In genomic region chr12:112198120-112198733, GRCh38 we compare ENCODE assay signal across 8 cellular contexts.
DNase-seq lines count a peak whose midpoint lies in the region; ATAC-seq and TF ChIP-seq lines count a peak whose summit lies in the region.

No MANE protein-coding gene starts in this region.

- H3K4me1 Mint-ChIP-seq in glutamatergic neuron (ENCODE audit: low read depth, unreplicated experiment) = no peaks in the 10 kb centered on the region

- H3K27ac ChIP-seq in Peyer's patch (no peak overlapping the region), psoas muscle (no peak overlapping the region)

- H3K4me3 Mint-ChIP-seq in glutamatergic neuron (ENCODE audit: unreplicated experiment) = no peak overlapping the region

- TF ChIP-seq CTCF in Peyer's patch (IDR thresholded peaks at IDR 0.05) (peak in 4 of 6 experiments; percentile 34 to 53 (median 46)), glutamatergic neuron (IDR thresholded peaks at IDR 0.05; ENCODE audit: partially characterized antibody, unreplicated experiment) (peak; percentile 59), psoas muscle (IDR thresholded peaks at IDR 0.05) (peak; percentile 37)

- H3K36me3 ChIP-seq in Peyer's patch (peaks cover 0 to 88% (median 0%) of the 10 kb centered on the region in 3 donors), psoas muscle (ENCODE audit: insufficient read depth in 1 of 2, low read depth in 1 of 2) (peaks cover 2 to 100% of the 10 kb centered on the region in 2 donors)

- H3K36me3 Mint-ChIP-seq in glutamatergic neuron (ENCODE audit: unreplicated experiment) = peaks cover 8% of the 10 kb centered on the region

- H3K27me3 ChIP-seq in Peyer's patch (no peaks in the 10 kb centered on the region), psoas muscle (ENCODE audit: insufficient read depth in 3 of 3, low read length in 2 of 3) (no peaks in the 10 kb centered on the region)

- H3K9me3 ChIP-seq in Peyer's patch = no peaks in the 10 kb centered on the region
- H3K9me3 ChIP-seq in psoas muscle = no peaks in the 10 kb centered on the region

- WGBS in psoas muscle, 3 donors = 79 to 88% (median 85%) methylated on average over 9 of the region's 9 CpGs

- DNase-seq in DMS114 treated with DMSO at 0.1 percent for 48 hours (lab: John Stamatoyannopoulos, UW; ENCODE audit: unreplicated experiment) (peak; percentile 63), HuH-7 (ENCODE audit: low spot score) (peak; percentile 90), Peyer's patch (peak in 2 of 3 donors; percentile 23 to 60), glutamatergic neuron (peak; percentile 73), psoas muscle (no peak)
- peak; percentile 14 for DNase-seq in activated gamma-delta T cell treated with anti-CD3 and anti-CD28 coated beads, Interleukin-2, amount 50 U/mL, for 16 hours (ENCODE audit: low read depth)

- intact Hi-C loops in psoas muscle (cut with DNase I) = loop anchor here in 1 of 2 donors (1.0 kb wide), 1 partner anchor 189 kb away; no protein-coding TSS in a partner anchor

- H3K4me3 ChIP-seq in Peyer's patch = no peak overlapping the region
- H3K4me3 ChIP-seq in psoas muscle = no peak overlapping the region

- H3K27ac Mint-ChIP-seq in glutamatergic neuron (ENCODE audit: unreplicated experiment) = no peak overlapping the region

- peak; percentile 57 to 78 (median 70) for ATAC-seq in psoas muscle
- ATAC-seq in GM21529 (IDR thresholded peaks at IDR 0.05; ENCODE audit: unreplicated experiment) = no peak
- no peak for ATAC-seq in HG02938 (IDR thresholded peaks at IDR 0.05; ENCODE audit: unreplicated experiment)

- no peak for TF ChIP-seq POLR2A in Peyer's patch (IDR thresholded peaks at IDR 0.05)

- no peaks in the 10 kb centered on the region for H3K4me1 ChIP-seq in Peyer's patch
- no peaks in the 10 kb centered on the region for H3K4me1 ChIP-seq in psoas muscle

- peaks cover 3% of the 10 kb centered on the region for H3K9me3 Mint-ChIP-seq in glutamatergic neuron (ENCODE audit: unreplicated experiment)

- peaks cover 1% of the 10 kb centered on the region for H3K27me3 Mint-ChIP-seq in glutamatergic neuron (ENCODE audit: unreplicated experiment)

Comparison
In these comparisons a context has a peak if more than half of its experiments do, and no peak if none do; other contexts are left out.
1. DNase-seq: peak in DMS114 treated with DMSO at 0.1 percent for 48 hours (single experiment), HuH-7 (single experiment), Peyer's patch (2 of 3), activated gamma-delta T cell treated with anti-CD3 and anti-CD28 coated beads, Interleukin-2, amount 50 U/mL, for 16 hours (single experiment) and glutamatergic neuron (single experiment); none in psoas muscle (0 of 2).
2. ATAC-seq: peak in psoas muscle (4 of 4); none in GM21529 (single experiment) and HG02938 (single experiment).
3. Peak in every context shown above with its lines, with median percentiles within 50 percentile points of each other: CTCF ChIP-seq.